Comparison of ENCODE assay signal across 1 cellular context in genomic region chr22:46122511-46122971, GRCh38.
TF ChIP-seq lines count a peak whose summit lies in the region.

No MANE protein-coding gene starts in this region.

TF ChIP-seq in SK-N-SH, 30 proteins besides CTCF, POLR2A, EP300 and RAD21 (continued from another document):
- no peak for TF ChIP-seq RCOR1 (IDR thresholded peaks at IDR 0.05; ENCODE audit: low read length)
- no peak for TF ChIP-seq TCF12 (IDR thresholded peaks at IDR 0.05)
- peak; percentile 56 for TF ChIP-seq CHD2 (IDR thresholded peaks at IDR 0.05; ENCODE audit: low read length, partially characterized antibody)
- no peak for TF ChIP-seq FOXM1 (IDR thresholded peaks at IDR 0.05; ENCODE audit: low read depth)
- no peak for TF ChIP-seq JUND (IDR thresholded peaks at IDR 0.05)
- peak; percentile 89; the same call in 1 of the 2 replicates for TF ChIP-seq MXI1 (IDR thresholded peaks at IDR 0.05; ENCODE audit: low read depth, low read length)
- TF ChIP-seq TAF1 (IDR thresholded peaks at IDR 0.05; ENCODE audit: borderline replicate concordance, low read depth, low read length): no peak
- no peak for TF ChIP-seq POLR2AphosphoS5 (IDR thresholded peaks at IDR 0.05; ENCODE audit: low read depth, low read length)
- no peak for TF ChIP-seq MEF2A (IDR thresholded peaks at IDR 0.05; ENCODE audit: borderline replicate concordance, low read depth)
- no peak for TF ChIP-seq RFX5 (IDR thresholded peaks at IDR 0.05; ENCODE audit: low read length)
- no peak for TF ChIP-seq TEAD4 (IDR thresholded peaks at IDR 0.05; ENCODE audit: borderline replicate concordance, insufficient read depth)
- no peak for TF ChIP-seq RXRA (IDR thresholded peaks at IDR 0.05; ENCODE audit: borderline replicate concordance, low read depth)
- no peak for TF ChIP-seq GABPA (IDR thresholded peaks at IDR 0.05; ENCODE audit: low read depth)
- TF ChIP-seq FOSL2 (IDR thresholded peaks at IDR 0.05; ENCODE audit: borderline replicate concordance, low read depth): no peak
- peak; percentile 96 for TF ChIP-seq MAX (IDR thresholded peaks at IDR 0.05; ENCODE audit: low read depth)
